2 cellular contexts compared by ENCODE assay signal in the genomic region with DNA sequence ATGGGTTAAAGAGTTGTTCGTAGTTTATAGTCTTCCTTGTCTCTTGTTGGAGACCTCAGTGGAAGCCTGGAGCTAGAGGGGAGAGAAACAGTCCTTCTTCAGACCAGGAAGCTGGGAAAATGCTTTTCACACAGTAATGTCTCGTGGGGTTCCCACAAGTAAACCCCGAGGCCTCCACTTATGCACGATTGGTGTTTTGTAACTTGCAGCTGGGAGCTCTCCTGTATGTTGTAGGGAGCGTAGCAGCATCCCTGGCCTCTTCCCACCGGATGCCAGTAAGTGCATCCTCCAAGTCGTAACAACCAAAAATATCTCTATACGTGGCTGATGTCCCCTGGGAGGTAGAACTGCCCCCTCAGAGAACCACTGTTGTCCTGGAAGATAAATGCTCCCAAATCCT.
TF ChIP-seq lines count a peak whose summit lies in the region.

No MANE protein-coding gene starts in this region.

TF ChIP-seq in HepG2, 621 proteins besides CTCF, POLR2A, EP300 and RAD21:
- TF ChIP-seq MED13 (CRISPR knock-in tag; IDR thresholded peaks at IDR 0.05) (no peak), TEAD3 (CRISPR knock-in tag; optimal IDR thresholded peaks at IDR 0.05; ENCODE audit: borderline replicate concordance) (no peak), ZNF7 (CRISPR knock-in tag; IDR thresholded peaks at IDR 0.05) (no peak), REL (CRISPR knock-in tag; conservative IDR thresholded peaks at IDR 0.05) (no peak)
- TF ChIP-seq, protein P1, sequence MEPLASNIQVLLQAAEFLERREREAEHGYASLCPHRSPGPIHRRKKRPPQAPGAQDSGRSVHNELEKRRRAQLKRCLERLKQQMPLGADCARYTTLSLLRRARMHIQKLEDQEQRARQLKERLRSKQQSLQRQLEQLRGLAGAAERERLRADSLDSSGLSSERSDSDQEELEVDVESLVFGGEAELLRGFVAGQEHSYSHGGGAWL (CRISPR knock-in tag; IDR thresholded peaks at IDR 0.05) = no peak
- TF ChIP-seq, protein P2, sequence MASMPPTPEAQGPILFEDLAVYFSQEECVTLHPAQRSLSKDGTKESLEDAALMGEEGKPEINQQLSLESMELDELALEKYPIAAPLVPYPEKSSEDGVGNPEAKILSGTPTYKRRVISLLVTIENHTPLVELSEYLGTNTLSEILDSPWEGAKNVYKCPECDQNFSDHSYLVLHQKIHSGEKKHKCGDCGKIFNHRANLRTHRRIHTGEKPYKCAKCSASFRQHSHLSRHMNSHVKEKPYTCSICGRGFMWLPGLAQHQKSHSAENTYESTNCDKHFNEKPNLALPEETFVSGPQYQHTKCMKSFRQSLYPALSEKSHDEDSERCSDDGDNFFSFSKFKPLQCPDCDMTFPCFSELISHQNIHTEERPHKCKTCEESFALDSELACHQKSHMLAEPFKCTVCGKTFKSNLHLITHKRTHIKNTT (CRISPR knock-in tag; IDR thresholded peaks at IDR 0.05) = no peak
TF ChIP-seq in HepG2: peak in this region for 0.

TF ChIP-seq in K562, 482 proteins besides CTCF, POLR2A, EP300 and RAD21:
- TF ChIP-seq SMAD1 (IDR thresholded peaks at IDR 0.05; ENCODE audit: low read depth, low read length, partially characterized antibody) = no peak
- no peak for TF ChIP-seq BDP1 (IDR thresholded peaks at IDR 0.05; ENCODE audit: insufficient read depth, insufficient read length)
- TF ChIP-seq HDAC2 (IDR thresholded peaks at IDR 0.05) = no peak
- TF ChIP-seq SMARCE1 (IDR thresholded peaks at IDR 0.05) = no peak
- TF ChIP-seq, protein P3, sequence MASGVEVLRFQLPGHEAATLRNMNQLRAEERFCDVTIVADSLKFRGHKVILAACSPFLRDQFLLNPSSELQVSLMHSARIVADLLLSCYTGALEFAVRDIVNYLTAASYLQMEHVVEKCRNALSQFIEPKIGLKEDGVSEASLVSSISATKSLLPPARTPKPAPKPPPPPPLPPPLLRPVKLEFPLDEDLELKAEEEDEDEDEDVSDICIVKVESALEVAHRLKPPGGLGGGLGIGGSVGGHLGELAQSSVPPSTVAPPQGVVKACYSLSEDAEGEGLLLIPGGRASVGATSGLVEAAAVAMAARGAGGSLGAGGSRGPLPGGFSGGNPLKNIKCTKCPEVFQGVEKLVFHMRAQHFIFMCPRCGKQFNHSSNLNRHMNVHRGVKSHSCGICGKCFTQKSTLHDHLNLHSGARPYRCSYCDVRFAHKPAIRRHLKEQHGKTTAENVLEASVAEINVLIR (CRISPR knock-in tag; IDR thresholded peaks at IDR 0.05) = no peak
- TF ChIP-seq PCBP1 (IDR thresholded peaks at IDR 0.05; ENCODE audit: low read depth, low read length, poor library complexity, severe bottlenecking) = no peak
- TF ChIP-seq ZNF347 (CRISPR knock-in tag; IDR thresholded peaks at IDR 0.05; ENCODE audit: low read depth) = no peak
- no peak for TF ChIP-seq KAT2B (IDR thresholded peaks at IDR 0.05; ENCODE audit: low read depth, low read length)
- TF ChIP-seq, protein P4, sequence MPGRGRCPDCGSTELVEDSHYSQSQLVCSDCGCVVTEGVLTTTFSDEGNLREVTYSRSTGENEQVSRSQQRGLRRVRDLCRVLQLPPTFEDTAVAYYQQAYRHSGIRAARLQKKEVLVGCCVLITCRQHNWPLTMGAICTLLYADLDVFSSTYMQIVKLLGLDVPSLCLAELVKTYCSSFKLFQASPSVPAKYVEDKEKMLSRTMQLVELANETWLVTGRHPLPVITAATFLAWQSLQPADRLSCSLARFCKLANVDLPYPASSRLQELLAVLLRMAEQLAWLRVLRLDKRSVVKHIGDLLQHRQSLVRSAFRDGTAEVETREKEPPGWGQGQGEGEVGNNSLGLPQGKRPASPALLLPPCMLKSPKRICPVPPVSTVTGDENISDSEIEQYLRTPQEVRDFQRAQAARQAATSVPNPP (IDR thresholded peaks at IDR 0.05; ENCODE audit: borderline replicate concordance, insufficient read depth, insufficient read length) = no peak
- no peak for TF ChIP-seq NUFIP1 (IDR thresholded peaks at IDR 0.05; ENCODE audit: partially characterized antibody)
- TF ChIP-seq, protein P5, sequence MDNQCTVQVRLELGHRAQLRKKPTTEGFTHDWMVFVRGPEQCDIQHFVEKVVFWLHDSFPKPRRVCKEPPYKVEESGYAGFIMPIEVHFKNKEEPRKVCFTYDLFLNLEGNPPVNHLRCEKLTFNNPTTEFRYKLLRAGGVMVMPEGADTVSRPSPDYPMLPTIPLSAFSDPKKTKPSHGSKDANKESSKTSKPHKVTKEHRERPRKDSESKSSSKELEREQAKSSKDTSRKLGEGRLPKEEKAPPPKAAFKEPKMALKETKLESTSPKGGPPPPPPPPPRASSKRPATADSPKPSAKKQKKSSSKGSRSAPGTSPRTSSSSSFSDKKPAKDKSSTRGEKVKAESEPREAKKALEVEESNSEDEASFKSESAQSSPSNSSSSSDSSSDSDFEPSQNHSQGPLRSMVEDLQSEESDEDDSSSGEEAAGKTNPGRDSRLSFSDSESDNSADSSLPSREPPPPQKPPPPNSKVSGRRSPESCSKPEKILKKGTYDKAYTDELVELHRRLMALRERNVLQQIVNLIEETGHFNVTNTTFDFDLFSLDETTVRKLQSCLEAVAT (IDR thresholded peaks at IDR 0.05) = no peak
- TF ChIP-seq, protein P6, sequence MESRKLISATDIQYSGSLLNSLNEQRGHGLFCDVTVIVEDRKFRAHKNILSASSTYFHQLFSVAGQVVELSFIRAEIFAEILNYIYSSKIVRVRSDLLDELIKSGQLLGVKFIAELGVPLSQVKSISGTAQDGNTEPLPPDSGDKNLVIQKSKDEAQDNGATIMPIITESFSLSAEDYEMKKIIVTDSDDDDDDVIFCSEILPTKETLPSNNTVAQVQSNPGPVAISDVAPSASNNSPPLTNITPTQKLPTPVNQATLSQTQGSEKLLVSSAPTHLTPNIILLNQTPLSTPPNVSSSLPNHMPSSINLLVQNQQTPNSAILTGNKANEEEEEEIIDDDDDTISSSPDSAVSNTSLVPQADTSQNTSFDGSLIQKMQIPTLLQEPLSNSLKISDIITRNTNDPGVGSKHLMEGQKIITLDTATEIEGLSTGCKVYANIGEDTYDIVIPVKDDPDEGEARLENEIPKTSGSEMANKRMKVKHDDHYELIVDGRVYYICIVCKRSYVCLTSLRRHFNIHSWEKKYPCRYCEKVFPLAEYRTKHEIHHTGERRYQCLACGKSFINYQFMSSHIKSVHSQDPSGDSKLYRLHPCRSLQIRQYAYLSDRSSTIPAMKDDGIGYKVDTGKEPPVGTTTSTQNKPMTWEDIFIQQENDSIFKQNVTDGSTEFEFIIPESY (CRISPR knock-in tag; IDR thresholded peaks at IDR 0.05) = no peak
